In genomic region chr10:42928064-42928463, GRCh38 we compare ENCODE assay signal across 22 cellular contexts.
A peak's percentile ranks its signal among the peaks of the same experiment; 100 is the strongest.
DNase-seq lines count a peak whose midpoint lies in the region; ATAC-seq and TF ChIP-seq lines count a peak whose summit lies in the region.
"Had no signal": no experiment of that assay in that cellular context is flagged by ENCODE, and none has a peak within 500 bp of the region (broad histone marks: within the 10 kb centered on the region; RNA-seq: fewer than 3 reads in every experiment).

No MANE protein-coding gene starts in this region.

- no peaks in the 10 kb centered on the region for H3K36me3 Mint-ChIP-seq in activated CD8-positive, alpha-beta T cell treated with anti-CD3 and anti-CD28 coated beads, Interleukin-2, amount 10 ng/mL, durations not matched to agents 7 days and 5 days (ENCODE audit: low read depth)
- H3K36me3 Mint-ChIP-seq in activated CD8-positive, alpha-beta T cell treated with anti-CD3 and anti-CD28 coated beads for 36 hours (ENCODE audit: low read depth) = no peaks in the 10 kb centered on the region
- H3K36me3 Mint-ChIP-seq: CD4-positive, CD25-positive, alpha-beta regulatory T cell; CD8-positive, alpha-beta memory T cell had no signal

- intact Hi-C loops in activated CD8-positive, alpha-beta T cell treated with anti-CD3 and anti-CD28 coated beads for 36 hours (cut with micrococcal nuclease) = no loop called here
- intact Hi-C loops in spleen (cut with DNase I; ENCODE audit: low total_unique reads) = no loop called here

- H3K27me3 Mint-ChIP-seq in activated CD8-positive, alpha-beta T cell treated with anti-CD3 and anti-CD28 coated beads, Interleukin-2, amount 10 ng/mL, durations not matched to agents 7 days and 5 days (ENCODE audit: low read depth) = peaks cover 8% of the 10 kb centered on the region
- no peaks in the 10 kb centered on the region for H3K27me3 Mint-ChIP-seq in activated CD8-positive, alpha-beta T cell treated with anti-CD3 and anti-CD28 coated beads for 36 hours

- WGBS in spleen, 5 donors = 80 to 97% (median 91%) methylated on average over 6 to 9 of the region's 9 CpGs

- H3K27ac Mint-ChIP-seq in activated CD8-positive, alpha-beta T cell treated with anti-CD3 and anti-CD28 coated beads, Interleukin-2, amount 10 ng/mL, durations not matched to agents 7 days and 5 days = peak overlapping the region; percentile 6
- no peak overlapping the region for H3K27ac Mint-ChIP-seq in activated CD8-positive, alpha-beta T cell treated with anti-CD3 and anti-CD28 coated beads for 36 hours
- H3K27ac Mint-ChIP-seq: CD4-positive, CD25-positive, alpha-beta regulatory T cell; CD8-positive, alpha-beta memory T cell; GM23338; H9 had no signal

- CTCF ChIA-PET in activated CD8-positive, alpha-beta T cell treated with anti-CD3 and anti-CD28 coated beads, Interleukin-2, amount 10 ng/mL, durations not matched to agents 7 days and 5 days (lab: Charles Lee) = no interaction called here
- CTCF ChIA-PET in activated CD8-positive, alpha-beta T cell treated with anti-CD3 and anti-CD28 coated beads for 36 hours (lab: Charles Lee) = no interaction called here

- H3K9me3 ChIP-seq in spleen = peaks cover 0 to 1% (median 0%) of the 10 kb centered on the region in 8 donors
- H3K9me3 ChIP-seq: BE2C had no signal

- DNase-seq in activated CD8-positive, alpha-beta T cell treated with anti-CD3 and anti-CD28 coated beads, Interleukin-2, amount 10 ng/mL, durations not matched to agents 7 days and 5 days = no peak
- DNase-seq in activated CD8-positive, alpha-beta T cell treated with anti-CD3 and anti-CD28 coated beads for 36 hours = no peak
- peak; percentile 5 for DNase-seq in AG20443 (ENCODE audit: low spot score)
- DNase-seq in ecto neural progenitor cell (ENCODE audit: low spot score) = peak; percentile 34
- DNase-seq in spleen = peak; percentile 42
- no peak for DNase-seq in NCI-H2196 (lab: John Stamatoyannopoulos, UW; ENCODE audit: unreplicated experiment)
- DNase-seq in activated naive CD4-positive, alpha-beta T cell (lab: John Stamatoyannopoulos, UW) = no peak
- DNase-seq in NCI-H82 treated with DMSO at 0.1 percent for 48 hours (lab: John Stamatoyannopoulos, UW; ENCODE audit: unreplicated experiment) = no peak
- DNase-seq: AML-193; BE2C; CD4-positive, CD25-positive, alpha-beta regulatory T cell; CD8-positive, alpha-beta memory T cell; DMS 273 treated with DMSO at 0.1 percent for 48 hours; DMS79; EL; GDM1; H9 had no signal

- no peaks in the 10 kb centered on the region for H3K36me3 ChIP-seq in spleen
- H3K36me3 ChIP-seq: BE2C had no signal

- H3K4me3 ChIP-seq in spleen = no peak overlapping the region
- H3K4me3 ChIP-seq: GM12878, GM23338 had no signal

- H3K4me3 Mint-ChIP-seq in activated CD8-positive, alpha-beta T cell treated with anti-CD3 and anti-CD28 coated beads, Interleukin-2, amount 10 ng/mL, durations not matched to agents 7 days and 5 days = no peak overlapping the region
- no peak overlapping the region for H3K4me3 Mint-ChIP-seq in activated CD8-positive, alpha-beta T cell treated with anti-CD3 and anti-CD28 coated beads for 36 hours
- H3K4me3 Mint-ChIP-seq: CD4-positive, CD25-positive, alpha-beta regulatory T cell; CD8-positive, alpha-beta memory T cell; GM23338; H9 had no signal

- H3K27me3 ChIP-seq in spleen (replicated peaks in 1 of 7) = peaks cover 0 to 48% (median 19%) of the 10 kb centered on the region in 7 donors
- H3K27me3 ChIP-seq: BE2C had no signal

- no peak for TF ChIP-seq POLR2A in spleen (IDR thresholded peaks at IDR 0.05)

- TF ChIP-seq CTCF in activated CD8-positive, alpha-beta T cell treated with anti-CD3 and anti-CD28 coated beads for 36 hours (IDR thresholded peaks at IDR 0.05) = no peak
- no peak for TF ChIP-seq CTCF in spleen (IDR thresholded peaks at IDR 0.05 in 8 of 11, conservative IDR thresholded peaks at IDR 0.05 in 3 of 11)

- ATAC-seq in activated CD8-positive, alpha-beta T cell treated with anti-CD3 and anti-CD28 coated beads, Interleukin-2, amount 10 ng/mL, durations not matched to agents 7 days and 5 days = no peak
- ATAC-seq in activated CD8-positive, alpha-beta T cell treated with anti-CD3 and anti-CD28 coated beads for 36 hours = no peak
- ATAC-seq: GM12878, GM23338, HCT116 had no signal

- H3K4me1 ChIP-seq in spleen = peaks cover 0 to 9% (median 5%) of the 10 kb centered on the region in 6 donors

- no peaks in the 10 kb centered on the region for H3K9me3 Mint-ChIP-seq in activated CD8-positive, alpha-beta T cell treated with anti-CD3 and anti-CD28 coated beads, Interleukin-2, amount 10 ng/mL, durations not matched to agents 7 days and 5 days (ENCODE audit: insufficient read depth)
- no peaks in the 10 kb centered on the region for H3K9me3 Mint-ChIP-seq in activated CD8-positive, alpha-beta T cell treated with anti-CD3 and anti-CD28 coated beads for 36 hours
- H3K9me3 Mint-ChIP-seq: GM23338 had no signal

- POLR2A ChIA-PET in activated CD8-positive, alpha-beta T cell treated with anti-CD3 and anti-CD28 coated beads, Interleukin-2, amount 10 ng/mL, durations not matched to agents 7 days and 5 days (lab: Charles Lee) = interaction anchor here (0.5 kb wide), 1 partner anchor 146 kb away, joined by 3 read pairs; no protein-coding TSS in a partner anchor
- POLR2A ChIA-PET in activated CD8-positive, alpha-beta T cell treated with anti-CD3 and anti-CD28 coated beads for 36 hours (lab: Charles Lee) = no interaction called here

- peaks cover 2% of the 10 kb centered on the region for H3K4me1 Mint-ChIP-seq in activated CD8-positive, alpha-beta T cell treated with anti-CD3 and anti-CD28 coated beads, Interleukin-2, amount 10 ng/mL, durations not matched to agents 7 days and 5 days (ENCODE audit: low read depth)
- peaks cover 4% of the 10 kb centered on the region for H3K4me1 Mint-ChIP-seq in activated CD8-positive, alpha-beta T cell treated with anti-CD3 and anti-CD28 coated beads for 36 hours (ENCODE audit: low read depth)

- H3K27ac ChIP-seq in spleen = no peak overlapping the region
- H3K27ac ChIP-seq: 22Rv1, C4-2B had no signal

Comparison
In these comparisons a context has a peak if more than half of its experiments do, and no peak if none do; other contexts are left out.
1. DNase-seq: peak in AG20443 (single experiment), ecto neural progenitor cell (single experiment) and spleen (single experiment); none in activated CD8-positive, alpha-beta T cell treated with anti-CD3 and anti-CD28 coated beads, Interleukin-2, amount 10 ng/mL, durations not matched to agents 7 days and 5 days (single experiment), activated CD8-positive, alpha-beta T cell treated with anti-CD3 and anti-CD28 coated beads for 36 hours (single experiment), NCI-H2196 (single experiment), activated naive CD4-positive, alpha-beta T cell (0 of 4) and NCI-H82 treated with DMSO at 0.1 percent for 48 hours (single experiment).